23 cellular contexts compared by ENCODE assay signal in genomic region chr2:207498427-207498826, GRCh38.
"Had no signal": no experiment of that assay in that cellular context is flagged by ENCODE, and none has a peak within 500 bp of the region (broad histone marks: within the 10 kb centered on the region; RNA-seq: fewer than 3 reads in every experiment).

No MANE protein-coding gene starts in this region.

- DNase-seq: activated B cell treated with CpG ODN at 0.5 μM for 24 hours; activated CD4-positive, alpha-beta memory T cell treated with anti-CD3 and anti-CD28 coated beads for 36 hours; activated CD4-positive, alpha-beta T cell treated with anti-CD3 and anti-CD28 coated beads for 48 hours; activated effector memory CD4-positive, alpha-beta T cell treated with anti-CD3 and anti-CD28 coated beads, Interleukin-2, amount 50 U/mL, for 16 hours; activated naive CD4-positive, alpha-beta T cell treated with anti-CD3 and anti-CD28 coated beads, Interleukin-2, amount 50 U/mL, for 16 hours; activated naive CD8-positive, alpha-beta T cell treated with anti-CD3 and anti-CD28 coated beads, Interleukin-2, amount 50 U/mL, for 24 hours; activated T-cell treated with anti-CD3 and anti-CD28 coated beads, Interleukin-2, amount 50 U/mL, for 72 hours; cortex of kidney; erythroblast; foreskin keratinocyte; kidney glomerular epithelial cell; left ventricle myocardium superior; pancreas; psoas muscle; right cardiac atrium; stimulated activated CD4-positive, alpha-beta T cell treated with anti-CD3 and anti-CD28 coated beads, Interleukin-1b, Interleukin-23, amount 100 ng/mL, for 48 hours; substantia nigra; T-helper 9 cell; tibial artery had no signal

- H3K9me3 ChIP-seq: pancreas, psoas muscle, tibial artery had no signal

- H3K27ac ChIP-seq: foreskin keratinocyte, hepatocyte, pancreas, psoas muscle, tibial artery had no signal

- H3K4me3 Mint-ChIP-seq: activated B cell treated with CpG ODN at 0.5 μM for 24 hours; activated CD4-positive, alpha-beta memory T cell treated with anti-CD3 and anti-CD28 coated beads for 36 hours; activated naive CD8-positive, alpha-beta T cell treated with anti-CD3 and anti-CD28 coated beads, Interleukin-2, amount 50 U/mL, for 24 hours; activated T-cell treated with anti-CD3 and anti-CD28 coated beads, Interleukin-2, amount 50 U/mL, for 72 hours; nephron; stimulated activated naive CD8-positive, alpha-beta T cell treated with anti-CD3 and anti-CD28 coated beads, Interleukin-15, Interleukin-2, amounts not matched to agents 100 ng/mL and 50 ng/mL, for 24 hours had no signal

- H3K36me3 Mint-ChIP-seq: activated CD4-positive, alpha-beta memory T cell treated with anti-CD3 and anti-CD28 coated beads for 36 hours had no signal

- H3K4me1 ChIP-seq: foreskin keratinocyte, pancreas, psoas muscle had no signal

- H3K4me3 ChIP-seq: hepatocyte, pancreas, psoas muscle, skin epidermis, tibial artery had no signal

- H3K27me3 Mint-ChIP-seq: activated B cell treated with CpG ODN at 0.5 μM for 24 hours; activated CD4-positive, alpha-beta memory T cell treated with anti-CD3 and anti-CD28 coated beads for 36 hours; activated naive CD8-positive, alpha-beta T cell treated with anti-CD3 and anti-CD28 coated beads, Interleukin-2, amount 50 U/mL, for 24 hours; stimulated activated naive CD8-positive, alpha-beta T cell treated with anti-CD3 and anti-CD28 coated beads, Interleukin-15, Interleukin-2, amounts not matched to agents 100 ng/mL and 50 ng/mL, for 24 hours had no signal

- ATAC-seq: activated naive CD8-positive, alpha-beta T cell treated with anti-CD3 and anti-CD28 coated beads, Interleukin-2, amount 50 U/mL, for 24 hours; activated T-cell treated with anti-CD3 and anti-CD28 coated beads, Interleukin-2, amount 50 U/mL, for 72 hours; foreskin keratinocyte; left ventricle myocardium superior; pancreas; psoas muscle; right cardiac atrium had no signal

- H3K27me3 ChIP-seq: foreskin keratinocyte, hepatocyte, pancreas, tibial artery had no signal

- H3K27ac Mint-ChIP-seq: activated CD4-positive, alpha-beta memory T cell treated with anti-CD3 and anti-CD28 coated beads for 36 hours; activated naive CD8-positive, alpha-beta T cell treated with anti-CD3 and anti-CD28 coated beads, Interleukin-2, amount 50 U/mL, for 24 hours; activated T-cell treated with anti-CD3 and anti-CD28 coated beads, Interleukin-2, amount 50 U/mL, for 72 hours; nephron had no signal

- H3K36me3 ChIP-seq: pancreas, tibial artery had no signal

- H3K9me3 Mint-ChIP-seq: activated B cell treated with CpG ODN at 0.5 μM for 24 hours; activated CD4-positive, alpha-beta memory T cell treated with anti-CD3 and anti-CD28 coated beads for 36 hours; activated naive CD8-positive, alpha-beta T cell treated with anti-CD3 and anti-CD28 coated beads, Interleukin-2, amount 50 U/mL, for 24 hours; activated T-cell treated with anti-CD3 and anti-CD28 coated beads, Interleukin-2, amount 50 U/mL, for 72 hours; nephron; stimulated activated naive CD8-positive, alpha-beta T cell treated with anti-CD3 and anti-CD28 coated beads, Interleukin-15, Interleukin-2, amounts not matched to agents 100 ng/mL and 50 ng/mL, for 24 hours had no signal
